8 cellular contexts compared by ENCODE assay signal in the genomic region with DNA sequence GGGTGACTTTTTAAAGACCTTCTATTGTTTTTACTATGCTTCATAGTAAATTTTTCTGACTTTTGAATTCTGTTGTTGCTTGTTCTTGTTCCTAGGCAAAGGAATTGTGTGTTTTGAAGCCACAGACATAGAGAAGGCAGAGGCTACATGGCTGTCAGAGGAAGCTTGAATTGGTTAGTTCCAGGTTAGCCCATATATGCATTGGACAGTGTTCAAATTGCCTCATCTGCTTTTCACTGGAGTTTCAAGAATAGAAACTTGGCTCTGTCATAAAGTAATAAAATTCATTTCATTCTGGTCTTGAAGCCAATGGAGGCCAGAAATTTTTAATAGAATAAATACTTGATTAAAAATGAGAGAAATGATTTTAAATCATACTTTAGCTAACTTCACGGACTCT.
"Had no signal": no experiment of that assay in that cellular context is flagged by ENCODE, and none has a peak within 500 bp of the region (broad histone marks: within the 10 kb centered on the region; RNA-seq: fewer than 3 reads in every experiment).

No MANE protein-coding gene starts in this region.

- H3K9ac ChIP-seq: GM23248 had no signal

- H2AFZ ChIP-seq: GM23248 had no signal

- ATAC-seq: HCT116, K562 had no signal

- H3K4me3 ChIP-seq: GM23248, HAP-1, K562 had no signal

- H3K36me3 ChIP-seq: HAP-1 had no signal

- H3K9me3 ChIP-seq: HAP-1 had no signal

- H3K27ac ChIP-seq: GM23248 had no signal

- H3K4me1 ChIP-seq: HAP-1 had no signal

- DNase-seq: GM23248, GOT3, H7, HFFc6, IMR-90 had no signal
